Comparison of ENCODE assay signal across 31 cellular contexts in genomic region chr3:136444581-136444980, GRCh38.
"Had no signal": no experiment of that assay in that cellular context is flagged by ENCODE, and none has a peak within 500 bp of the region (broad histone marks: within the 10 kb centered on the region; RNA-seq: fewer than 3 reads in every experiment).

No MANE protein-coding gene starts in this region.

- H3K4me2 ChIP-seq: smooth muscle cell had no signal

- H3K9me3 Mint-ChIP-seq: endodermal cell; immature natural killer cell; memory B cell; naive B cell; natural killer cell treated with Interleukin-12 subunit alpha and Interleukin-12 subunit beta and Interleukin-15 and Interleukin-18, amount 100 ng/mL, for 72 hours; neural crest cell; stimulated activated naive CD8-positive, alpha-beta T cell treated with anti-CD3 and anti-CD28 coated beads, Interleukin-15, amount 100 ng/mL, for 72 hours had no signal

- H3K27me3 ChIP-seq: dorsolateral prefrontal cortex, heart right ventricle, right atrium auricular region, thyroid gland, vagina had no signal

- H3K4me1 Mint-ChIP-seq: endodermal cell; immature natural killer cell; memory B cell; mesothelial cell of epicardium; naive B cell; neural crest cell; stimulated activated naive CD8-positive, alpha-beta T cell treated with anti-CD3 and anti-CD28 coated beads, Interleukin-15, amount 100 ng/mL, for 72 hours had no signal

- H3K27me3 Mint-ChIP-seq: memory B cell; naive B cell; natural killer cell treated with Interleukin-12 subunit alpha and Interleukin-12 subunit beta and Interleukin-15 and Interleukin-18, amount 100 ng/mL, for 72 hours; stimulated activated naive CD8-positive, alpha-beta T cell treated with anti-CD3 and anti-CD28 coated beads, Interleukin-15, amount 100 ng/mL, for 72 hours had no signal

- H3K27ac Mint-ChIP-seq: endodermal cell; memory B cell; mesothelial cell of epicardium; naive B cell; natural killer cell treated with Interleukin-12 subunit alpha and Interleukin-12 subunit beta and Interleukin-15 and Interleukin-18, amount 100 ng/mL, for 72 hours; stimulated activated naive CD8-positive, alpha-beta T cell treated with anti-CD3 and anti-CD28 coated beads, Interleukin-15, amount 100 ng/mL, for 72 hours had no signal

- H3K4me3 Mint-ChIP-seq: endodermal cell; immature natural killer cell; memory B cell; mesothelial cell of epicardium; naive B cell; natural killer cell treated with Interleukin-12 subunit alpha and Interleukin-12 subunit beta and Interleukin-15 and Interleukin-18, amount 100 ng/mL, for 72 hours; neural crest cell; stimulated activated naive CD8-positive, alpha-beta T cell treated with anti-CD3 and anti-CD28 coated beads, Interleukin-15, amount 100 ng/mL, for 72 hours had no signal

- H2AFZ ChIP-seq: parathyroid adenoma had no signal

- H3K4me1 ChIP-seq: heart right ventricle, lower lobe of right lung, parathyroid adenoma, prostate gland, right atrium auricular region, thyroid gland, vagina had no signal

- H3K9me3 ChIP-seq: heart right ventricle, lower lobe of right lung, mucosa of descending colon, prostate gland, right atrium auricular region, thyroid gland, vagina had no signal

- H3K79me2 ChIP-seq: parathyroid adenoma had no signal

- H3K9ac ChIP-seq: parathyroid adenoma had no signal

- H3K27ac ChIP-seq: dorsolateral prefrontal cortex, epithelial cell of prostate, heart right ventricle, lower lobe of right lung, parathyroid adenoma, prostate gland, right atrium auricular region, thyroid gland, vagina had no signal

- DNase-seq: dorsolateral prefrontal cortex; effector CD4-positive, alpha-beta T cell; endodermal cell; foreskin melanocyte; glutamatergic neuron; heart right ventricle; hippocampal formation; immature natural killer cell; left ventricle myocardium superior; lower lobe of right lung; mucosa of descending colon; naive B cell; stimulated activated CD4-positive, alpha-beta T cell treated with anti-CD3 and anti-CD28 coated beads, Interleukin-12 subunit alpha, Interleukin-12 subunit beta, amount 100 ng/mL, for 4 hours; stimulated activated CD4-positive, alpha-beta T cell treated with anti-CD3 and anti-CD28 coated beads, Interleukin-1b, Interleukin-23, amount 100 ng/mL, for 48 hours; stimulated activated CD4-positive, alpha-beta T cell treated with anti-CD3 and anti-CD28 coated beads, Interleukin-4, amount 100 ng/mL, for 1 hour; stimulated activated CD8-positive, alpha-beta memory T cell treated with anti-CD3 and anti-CD28 coated beads, Interleukin-4, amount 100 ng/mL, for 48 hours; stimulated activated naive CD4-positive, alpha-beta T cell; stimulated activated naive CD8-positive, alpha-beta T cell treated with anti-CD3 and anti-CD28 coated beads, Interleukin-15, amount 100 ng/mL, for 72 hours; thyroid gland; trophoblast cell had no signal

- H3K4me3 ChIP-seq: dorsolateral prefrontal cortex, heart right ventricle, lower lobe of right lung, mucosa of descending colon, prostate gland, right atrium auricular region, smooth muscle cell, thyroid gland, vagina had no signal

- FAIRE-seq: keratinocyte had no signal
